Comparison of ENCODE assay signal across 1 cellular context in the genomic region with DNA sequence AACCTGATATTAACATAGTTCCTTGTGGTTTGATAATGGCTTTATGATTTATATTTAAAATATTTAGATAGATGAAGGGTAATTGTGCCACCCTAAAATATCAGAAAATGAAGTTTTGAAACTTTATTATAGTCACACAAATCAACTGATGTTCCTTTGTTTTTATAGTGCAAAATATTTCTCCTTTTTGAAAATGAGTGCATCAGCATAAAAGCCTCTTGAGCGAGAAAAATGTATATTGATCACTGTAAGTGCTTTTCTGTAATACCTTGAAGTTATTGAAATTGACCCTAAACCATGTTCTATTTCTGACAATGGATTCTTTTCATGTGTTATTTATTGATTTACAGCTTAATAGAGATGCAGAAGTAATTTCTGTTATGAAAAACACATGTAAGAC.
TF ChIP-seq lines count a peak whose summit lies in the region.

No MANE protein-coding gene starts in this region.

TF ChIP-seq in HepG2, 621 proteins besides CTCF, POLR2A, EP300 and RAD21 (continued from another document):
- no peak for TF ChIP-seq NFE2L1 (CRISPR knock-in tag; IDR thresholded peaks at IDR 0.05; ENCODE audit: borderline replicate concordance)
- peak; percentile 47; the same call in 1 of the 2 replicates for TF ChIP-seq MAFF (IDR thresholded peaks at IDR 0.05; ENCODE audit: low read depth, low read length)
- TF ChIP-seq HNRNPUL1 (IDR thresholded peaks at IDR 0.05; ENCODE audit: low read depth, low read length) = no peak
- TF ChIP-seq, protein P1, sequence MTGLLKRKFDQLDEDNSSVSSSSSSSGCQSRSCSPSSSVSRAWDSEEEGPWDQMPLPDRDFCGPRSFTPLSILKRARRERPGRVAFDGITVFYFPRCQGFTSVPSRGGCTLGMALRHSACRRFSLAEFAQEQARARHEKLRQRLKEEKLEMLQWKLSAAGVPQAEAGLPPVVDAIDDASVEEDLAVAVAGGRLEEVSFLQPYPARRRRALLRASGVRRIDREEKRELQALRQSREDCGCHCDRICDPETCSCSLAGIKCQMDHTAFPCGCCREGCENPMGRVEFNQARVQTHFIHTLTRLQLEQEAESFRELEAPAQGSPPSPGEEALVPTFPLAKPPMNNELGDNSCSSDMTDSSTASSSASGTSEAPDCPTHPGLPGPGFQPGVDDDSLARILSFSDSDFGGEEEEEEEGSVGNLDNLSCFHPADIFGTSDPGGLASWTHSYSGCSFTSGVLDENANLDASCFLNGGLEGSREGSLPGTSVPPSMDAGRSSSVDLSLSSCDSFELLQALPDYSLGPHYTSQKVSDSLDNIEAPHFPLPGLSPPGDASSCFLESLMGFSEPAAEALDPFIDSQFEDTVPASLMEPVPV (CRISPR knock-in tag; IDR thresholded peaks at IDR 0.05) = no peak
- no peak for TF ChIP-seq ZNF724P (CRISPR knock-in tag; IDR thresholded peaks at IDR 0.05; ENCODE audit: borderline replicate concordance)
- no peak for TF ChIP-seq ZNF577 (CRISPR knock-in tag; IDR thresholded peaks at IDR 0.05; ENCODE audit: borderline replicate concordance, low read depth)
